ENCODE assay signal across 8 cellular contexts in genomic region chr17:32266389-32267269, GRCh38. TPM values are rescaled to one million over a fixed set of nuclear protein-coding genes. Genes with fewer than 3 reads are reported as not detected.
DNase-seq lines count a peak whose midpoint lies in the region; ATAC-seq, FAIRE-seq and TF ChIP-seq lines count a peak whose summit lies in the region.

No MANE protein-coding gene starts in this region.

- no peaks in the 10 kb centered on the region for H3K4me1 ChIP-seq in RWPE2 (ENCODE audit: insufficient read depth, poor library complexity, severe bottlenecking)
- H3K4me1 ChIP-seq in muscle layer of colon (ENCODE audit: insufficient read depth, low read length) = peaks cover 20% of the 10 kb centered on the region
- H3K4me1 ChIP-seq in vagina = peaks cover 34% of the 10 kb centered on the region

- ATAC-seq in RWPE2 (ENCODE audit: low read depth) (peak; percentile 15; the same call in 2 of the 3 replicates), HG03159 (IDR thresholded peaks at IDR 0.05; ENCODE audit: unreplicated experiment) (no peak)

- TF ChIP-seq CTCF in RWPE2 (IDR thresholded peaks at IDR 0.05; ENCODE audit: poor library complexity, severe bottlenecking) = no peak
- no peak for TF ChIP-seq CTCF in choroid plexus epithelial cell (conservative IDR thresholded peaks at IDR 0.05; ENCODE audit: low read depth, low read length)
- TF ChIP-seq CTCF in vagina (IDR thresholded peaks at IDR 0.05) = no peak

- no peak overlapping the region for H3K9ac ChIP-seq in muscle layer of colon (ENCODE audit: low read length)

- TF ChIP-seq POLR2A in GM12891 (IDR thresholded peaks at IDR 0.05; ENCODE audit: low read depth, low read length) = no peak
- no peak for TF ChIP-seq POLR2A in vagina (IDR thresholded peaks at IDR 0.05)

- H3K27ac ChIP-seq in RWPE2 (ENCODE audit: poor library complexity, severe bottlenecking) (no peak overlapping the region), muscle layer of colon (ENCODE audit: low read depth, low read length) (no peak overlapping the region), vagina (peak overlapping the region; percentile 72)

- peaks cover 58% of the 10 kb centered on the region for H3K27me3 ChIP-seq in RWPE2 (ENCODE audit: insufficient read depth, poor library complexity, severe bottlenecking)
- H3K27me3 ChIP-seq in muscle layer of colon (ENCODE audit: control insufficient read depth in 1 of 2, insufficient read depth in 2 of 2, low read length in 2 of 2) = peaks cover 8 to 39% of the 10 kb centered on the region in 2 donors
- no peaks in the 10 kb centered on the region for H3K27me3 ChIP-seq in vagina

- H3K9me3 ChIP-seq in RWPE2 (ENCODE audit: severe bottlenecking) (no peaks in the 10 kb centered on the region), muscle layer of colon (ENCODE audit: low read length) (no peaks in the 10 kb centered on the region), vagina (no peaks in the 10 kb centered on the region)

- FAIRE-seq in GM12891 (lab: Jason Lieb, UNC) = peak; percentile 40

- H3K36me3 ChIP-seq in RWPE2 (ENCODE audit: low read depth) (no peaks in the 10 kb centered on the region), muscle layer of colon (ENCODE audit: insufficient read depth, low read length) (no peaks in the 10 kb centered on the region), vagina (no peaks in the 10 kb centered on the region)

- peak overlapping the region; percentile 40 for H3K4me3 ChIP-seq in RWPE2 (ENCODE audit: severe bottlenecking)
- H3K4me3 ChIP-seq in choroid plexus epithelial cell (ENCODE audit: low read depth, low read length) = peak overlapping the region; percentile 44
- peak overlapping the region; percentile 44 to 65 for H3K4me3 ChIP-seq in muscle layer of colon (ENCODE audit: low read depth in 1 of 2, low read length in 2 of 2)
- peak overlapping the region; percentile 67 to 97 for H3K4me3 ChIP-seq in vagina

- DNase-seq in GM12891 (ENCODE audit: insufficient read length, low spot score) = no peak
- no peak for DNase-seq in RWPE2 (ENCODE audit: low spot score)
- DNase-seq in choroid plexus epithelial cell (ENCODE audit: low read depth) = no peak
- no peak for DNase-seq in vagina (ENCODE audit: extremely low spot score in 2 of 2)
- no peak for DNase-seq in NCI-H187 treated with DMSO at 0.1 percent for 48 hours (lab: John Stamatoyannopoulos, UW)
- no peak for DNase-seq in DMS79 (lab: John Stamatoyannopoulos, UW)

- intact Hi-C loops in vagina (cut with DNase I) = no loop called here

TF ChIP-seq in GM12891, 5 proteins besides CTCF, POLR2A, EP300 and RAD21:
- peak; percentile 79 for TF ChIP-seq SPI1 (IDR thresholded peaks at IDR 0.05; ENCODE audit: low read depth, low read length)
- no peak for TF ChIP-seq POLR2AphosphoS5 (IDR thresholded peaks at IDR 0.05; ENCODE audit: low read depth, low read length)
- no peak for TF ChIP-seq TAF1 (IDR thresholded peaks at IDR 0.05; ENCODE audit: low read depth, low read length)
TF ChIP-seq in GM12891: peak in this region for 1.

RNA-seq across cellular contexts. Expression of gene RHBDL3, which starts 1.0 kb away (rescaled TPM):
- 0.09 TPM for polyA plus RNA-seq in GM12891 (2012; ENCODE audit: low read depth, missing spikeins)
- 1.7 TPM for total RNA-seq in vagina
